ENCODE assay signal across 7 cellular contexts in the genomic region with DNA sequence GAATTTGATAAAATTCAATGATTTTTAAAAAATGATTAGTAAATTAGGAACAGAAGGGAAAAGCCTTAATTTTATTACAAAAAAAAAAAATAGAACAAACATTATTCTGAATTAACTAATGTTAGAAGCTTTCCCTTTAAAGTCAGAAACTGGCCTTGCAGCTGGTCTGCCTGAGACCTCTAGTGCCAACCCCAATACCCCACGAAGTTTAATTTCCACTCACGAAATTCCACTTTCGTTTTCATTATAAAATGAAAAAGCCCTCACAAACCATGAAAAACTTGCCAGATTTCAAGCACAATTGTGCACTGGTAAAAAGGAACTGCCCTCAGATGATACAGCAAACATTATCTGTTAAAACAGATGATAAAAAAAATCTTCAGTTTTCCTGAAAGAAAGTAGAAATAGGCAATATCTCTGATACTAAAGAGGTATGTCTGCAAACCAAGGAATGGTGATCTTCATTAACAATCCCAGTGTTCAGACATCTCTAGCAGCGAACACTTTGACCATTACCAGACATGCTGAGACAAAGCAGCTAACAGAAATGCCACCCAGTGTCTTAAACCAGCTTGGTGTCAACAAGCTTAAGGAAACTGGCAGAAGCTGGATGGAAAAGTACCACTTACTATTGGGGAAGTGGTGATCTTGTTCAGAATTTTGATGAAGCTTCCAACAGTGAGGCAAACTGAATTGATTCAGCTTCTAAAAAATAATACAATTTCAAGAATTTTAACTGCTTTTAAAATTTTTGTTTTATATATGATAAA.
DNase-seq lines count a peak whose midpoint lies in the region; FAIRE-seq and TF ChIP-seq lines count a peak whose summit lies in the region.

No MANE protein-coding gene starts in this region.

- H2BK20ac ChIP-seq in H1 (ENCODE audit: low read length), result no peak overlapping the region

- H4K20me1 ChIP-seq in OCI-LY7 (ENCODE audit: insufficient read depth, low read length) (no peaks in the 10 kb centered on the region), H1 (replicated peaks in 1 of 2; ENCODE audit: control insufficient read depth in 1 of 2, insufficient read depth in 2 of 2, low read length in 2 of 2) (peaks cover 0 to 2% of the 10 kb centered on the region in 2 experiments)

- H3K4me1 ChIP-seq in OCI-LY7 (ENCODE audit: insufficient read depth, low read length, poor library complexity, severe bottlenecking) (peaks cover 6% of the 10 kb centered on the region), H1 (replicated peaks in 1 of 4; ENCODE audit: control insufficient read depth in 3 of 4, insufficient read depth in 4 of 4, low read length in 3 of 4) (no peaks in the 10 kb centered on the region), rectal smooth muscle tissue (ENCODE audit: control insufficient read depth, insufficient read depth, low read length) (no peaks in the 10 kb centered on the region)

- peaks cover 27% of the 10 kb centered on the region; the same call in 1 of the 2 replicates for H3K36me3 ChIP-seq in OCI-LY7 (ENCODE audit: insufficient read depth, low read length)
- no peaks in the 10 kb centered on the region; a peak in 2 of 8 replicates for H3K36me3 ChIP-seq in H1 (ENCODE audit: control insufficient read depth in 2 of 4, insufficient read depth in 4 of 4, low read length in 3 of 4)
- no peaks in the 10 kb centered on the region for H3K36me3 ChIP-seq in rectal smooth muscle tissue (ENCODE audit: control insufficient read depth, insufficient read depth, low read length)

- no peak overlapping the region for H2BK12ac ChIP-seq in H1 (ENCODE audit: low read depth, low read length)

- BruUV-seq in OCI-LY7 (replicated peaks; lab: Mats Ljungman, UMichigan), result no TSS peak

- POLR2A ChIA-PET in OCI-LY7 (lab: Charles Lee) (interaction anchor here (0.7 to 1.2 kb wide), 3 partner anchors 16 to 56 kb away, joined by 3 read pairs; no protein-coding TSS in a partner anchor), H1 (lab: Charles Lee; ENCODE audit: partially characterized antibody) (no interaction called here)

- H3K27ac ChIP-seq in OCI-LY7 (ENCODE audit: low read depth, low read length, poor library complexity, severe bottlenecking), result no peak overlapping the region
- H3K27ac ChIP-seq in H1 (ENCODE audit: low read depth, low read length), result peak overlapping the region; percentile 3; the same call in 1 of the 2 replicates
- H3K27ac ChIP-seq in rectal smooth muscle tissue (ENCODE audit: low read depth, low read length), result no peak overlapping the region

- no peaks in the 10 kb centered on the region for H3K27me3 ChIP-seq in H1 (replicated peaks in 1 of 4; ENCODE audit: control insufficient read depth in 3 of 4, extremely low read depth in 1 of 4, insufficient read depth in 3 of 4, low read length in 3 of 4)
- H3K27me3 ChIP-seq in rectal smooth muscle tissue (ENCODE audit: control insufficient read depth, insufficient read depth, low read length), result no peaks in the 10 kb centered on the region

- peak overlapping the region; percentile 29 for H3K4me2 ChIP-seq in OCI-LY7 (ENCODE audit: low read length)
- H3K4me2 ChIP-seq in H1 (ENCODE audit: insufficient read depth in 1 of 2, low read depth in 2 of 2, low read length in 2 of 2), result no peak overlapping the region

- TF ChIP-seq CTCF in OCI-LY7 (conservative IDR thresholded peaks at IDR 0.05; ENCODE audit: low read length), result no peak
- TF ChIP-seq CTCF in H1 (IDR thresholded peaks at IDR 0.05; ENCODE audit: control extremely low read depth in 1 of 3, insufficient read depth in 1 of 3, low read depth in 1 of 3, low read length in 3 of 3), result no peak

- CTCF ChIA-PET in OCI-LY7 (lab: Charles Lee; ENCODE audit: unreplicated experiment) (no interaction called here), H1 (lab: Charles Lee; ENCODE audit: partially characterized antibody) (interaction anchor here (0.5 kb wide), 1 partner anchor 11 kb away, joined by 3 read pairs; no protein-coding TSS in a partner anchor)

- H3K14ac ChIP-seq in H1 (ENCODE audit: insufficient read length), result no peak overlapping the region

- TF ChIP-seq POLR2A in H1 (IDR thresholded peaks at IDR 0.05; ENCODE audit: control extremely low read depth in 1 of 2, low read depth in 2 of 2, low read length in 2 of 2), result no peak

- DNase-seq in OCI-LY7 (ENCODE audit: low spot score), result no peak
- no peak for DNase-seq in H1 (ENCODE audit: low read depth in 1 of 2, low spot score in 2 of 2)
- DNase-seq in DMS 273 (lab: John Stamatoyannopoulos, UW; ENCODE audit: unreplicated experiment), result no peak
- DNase-seq in SK-N-DZ (ENCODE audit: low spot score), result no peak
- DNase-seq in NCI-H774 (lab: John Stamatoyannopoulos, UW), result no peak

- no peak overlapping the region for H3K18ac ChIP-seq in H1 (ENCODE audit: extremely low read depth, low read length)

- no peak overlapping the region for H3K56ac ChIP-seq in H1 (replicated peaks; ENCODE audit: insufficient read length, low read depth, low read length)

- H4K5ac ChIP-seq in H1 (ENCODE audit: insufficient read length, low read depth, low read length), result no peak overlapping the region

- intact Hi-C loops in OCI-LY7 (cut with micrococcal nuclease; ENCODE audit: unreplicated experiment), result no loop called here

- H3K9me3 ChIP-seq in OCI-LY7 (ENCODE audit: low read length) (no peaks in the 10 kb centered on the region), H1 (ENCODE audit: insufficient read depth in 2 of 2, low read depth in 1 of 2, low read length in 1 of 2) (no peaks in the 10 kb centered on the region)

- no peak overlapping the region for H4K8ac ChIP-seq in H1 (ENCODE audit: extremely low read depth, insufficient read depth, low read length)

- no peak for TF ChIP-seq RAD21 in H1 (IDR thresholded peaks at IDR 0.05 in 1 of 2, conservative IDR thresholded peaks at IDR 0.05 in 1 of 2; ENCODE audit: low read depth in 2 of 2, low read length in 2 of 2)

- H3K9ac ChIP-seq in H1 (replicated peaks in 1 of 4; ENCODE audit: extremely low read depth in 1 of 4, low read depth in 3 of 4, low read length in 3 of 4) (no peak overlapping the region), rectal smooth muscle tissue (ENCODE audit: low read length) (no peak overlapping the region)

- no peak overlapping the region for H3K4ac ChIP-seq in H1 (replicated peaks; ENCODE audit: insufficient read length, low read depth, low read length)

- H3K4me3 ChIP-seq in OCI-LY7 (ENCODE audit: low read depth, low read length, poor library complexity, severe bottlenecking), result no peak overlapping the region
- H3K4me3 ChIP-seq in H1 (ENCODE audit: extremely low read depth in 1 of 4, insufficient read depth in 2 of 4, low read depth in 3 of 4, low read length in 4 of 4), result no peak overlapping the region
- peak overlapping the region; percentile 38 for H3K4me3 ChIP-seq in rectal smooth muscle tissue (ENCODE audit: low read length)

- FAIRE-seq in G401.6 (lab: Jason Lieb, UNC), result peak; percentile 89
- no peak for FAIRE-seq in H1 (lab: Jason Lieb, UNC)

- H2AK5ac ChIP-seq in H1 (ENCODE audit: low read depth, low read length), result no peak overlapping the region

- no peak overlapping the region for H2BK5ac ChIP-seq in H1 (ENCODE audit: low read depth, low read length)

- H3K79me1 ChIP-seq in H1 (ENCODE audit: low read depth, low read length), result no peaks in the 10 kb centered on the region; the same call in 1 of the 2 replicates

- no peak overlapping the region for H3K23ac ChIP-seq in H1 (ENCODE audit: insufficient read length)

- no peaks in the 10 kb centered on the region for H3K9me2 ChIP-seq in OCI-LY7 (ENCODE audit: insufficient read depth, low read length)

- no peak overlapping the region for H2BK15ac ChIP-seq in H1 (ENCODE audit: low read length)

- no peak for TF ChIP-seq EP300 in H1 (IDR thresholded peaks at IDR 0.05; ENCODE audit: borderline replicate concordance in 1 of 2, low read depth in 2 of 2, low read length in 2 of 2)

- no peak overlapping the region for H2BK120ac ChIP-seq in H1 (replicated peaks; ENCODE audit: low read depth, low read length)

- H4K91ac ChIP-seq in H1 (replicated peaks; ENCODE audit: insufficient read length, low read length), result no peak overlapping the region

- 92% methylated on average over 4 of the region's 4 CpGs; no CpG with 5 or more reads in 1 of the 2 experiments for WGBS in H1 (ENCODE audit: extremely low coverage in 1 of 2, insufficient coverage in 1 of 2, insufficient read length in 1 of 2, insufficient replicate concordance in 2 of 2, low coverage in 1 of 2, low lambda C conversion rate in 2 of 2, missing lambda C conversion rate in 1 of 2), 2 experiments

- H3K79me2 ChIP-seq in OCI-LY7 (ENCODE audit: insufficient read depth, low read depth, low read length), result no peaks in the 10 kb centered on the region
- peaks cover 0 to 8% of the 10 kb centered on the region in 2 experiments; a peak in 1 of 4 replicates for H3K79me2 ChIP-seq in H1 (ENCODE audit: control insufficient read depth in 1 of 2, insufficient read depth in 2 of 2, low read length in 2 of 2)

- H3K23me2 ChIP-seq in H1 (ENCODE audit: low read depth, low read length), result no peaks in the 10 kb centered on the region

- H2AFZ ChIP-seq in OCI-LY7 (ENCODE audit: low read length) (no peak overlapping the region), H1 (ENCODE audit: low read length) (no peak overlapping the region)

TF ChIP-seq in H1, 55 proteins besides CTCF, POLR2A, EP300 and RAD21:
- no peak for TF ChIP-seq KDM4A (IDR thresholded peaks at IDR 0.05; ENCODE audit: low read depth, low read length, severe bottlenecking)
- no peak for TF ChIP-seq CHD2 (IDR thresholded peaks at IDR 0.05; ENCODE audit: low read length)
- no peak for TF ChIP-seq RBBP5 (IDR thresholded peaks at IDR 0.05; ENCODE audit: borderline replicate concordance, low read depth, low read length)
- TF ChIP-seq SIN3A (conservative IDR thresholded peaks at IDR 0.05 in 1 of 2, IDR thresholded peaks at IDR 0.05 in 1 of 2; ENCODE audit: low read depth in 1 of 2, low read length in 2 of 2), result no peak
- TF ChIP-seq ASH2L (IDR thresholded peaks at IDR 0.05; ENCODE audit: low read length), result no peak
- TF ChIP-seq SIX5 (IDR thresholded peaks at IDR 0.05; ENCODE audit: low read depth, low read length), result no peak
- TF ChIP-seq, protein P1, sequence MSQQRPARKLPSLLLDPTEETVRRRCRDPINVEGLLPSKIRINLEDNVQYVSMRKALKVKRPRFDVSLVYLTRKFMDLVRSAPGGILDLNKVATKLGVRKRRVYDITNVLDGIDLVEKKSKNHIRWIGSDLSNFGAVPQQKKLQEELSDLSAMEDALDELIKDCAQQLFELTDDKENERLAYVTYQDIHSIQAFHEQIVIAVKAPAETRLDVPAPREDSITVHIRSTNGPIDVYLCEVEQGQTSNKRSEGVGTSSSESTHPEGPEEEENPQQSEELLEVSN (IDR thresholded peaks at IDR 0.05), result no peak
